17 cellular contexts compared by ENCODE assay signal in genomic region chr6:18254793-18255192, GRCh38. TPM values are rescaled to one million over a fixed set of nuclear protein-coding genes. Genes with fewer than 3 reads are reported as not detected.
DNase-seq lines count a peak whose midpoint lies in the region; ATAC-seq and TF ChIP-seq lines count a peak whose summit lies in the region.
"Had no signal": no experiment of that assay in that cellular context is flagged by ENCODE, and none has a peak within 500 bp of the region (broad histone marks: within the 10 kb centered on the region; RNA-seq: fewer than 3 reads in every experiment).

No MANE protein-coding gene starts in this region.

- no peaks in the 10 kb centered on the region for H3K9me3 ChIP-seq in A673 (ENCODE audit: low read depth, low read length, poor library complexity, severe bottlenecking)
- H3K9me3 ChIP-seq in HCT116 (ENCODE audit: control insufficient read depth in 1 of 2, insufficient read depth in 1 of 2, low read depth in 1 of 2, low read length in 2 of 2) = no peaks in the 10 kb centered on the region
- H3K9me3 ChIP-seq in SK-N-SH = no peaks in the 10 kb centered on the region
- no peaks in the 10 kb centered on the region for H3K9me3 ChIP-seq in endodermal cell (ENCODE audit: control insufficient read depth, low read length)
- H3K9me3 ChIP-seq: BLaER1 treated with 17β-estradiol and CSF1 and Interleukin-3, amounts not matched to agents 10 nM and 100 nM; SJCRH30 had no signal

- H3K36me3 Mint-ChIP-seq in endodermal cell (ENCODE audit: low read depth) = peaks cover 65% of the 10 kb centered on the region

- no peak for TF ChIP-seq POLR2A in HCT116 (IDR thresholded peaks at IDR 0.05; ENCODE audit: borderline replicate concordance, extremely low read depth, insufficient read depth, insufficient read length)

- WGBS in SK-N-SH (ENCODE audit: low lambda C conversion rate) = 82% methylated on average over 6 of the region's 6 CpGs
- 96 to 100% methylated on average over 4 to 6 of the region's 6 CpGs for WGBS in endodermal cell (ENCODE audit: insufficient coverage in 1 of 2, insufficient read length in 1 of 2), 2 experiments

- no peak for DNase-seq in A673 (ENCODE audit: low spot score)
- DNase-seq in HCT116 (ENCODE audit: low read depth, low spot score) = no peak
- DNase-seq in SK-N-SH = peak; percentile 29
- DNase-seq in endodermal cell = no peak
- DNase-seq in COLO668 (lab: John Stamatoyannopoulos, UW; ENCODE audit: unreplicated experiment) = no peak
- no peak for DNase-seq in NCI-H146 (lab: John Stamatoyannopoulos, UW)
- DNase-seq in glomerular visceral epithelial cell (ENCODE audit: extremely low spot score) = no peak
- DNase-seq: CD8-positive, alpha-beta memory T cell; Karpas-422; NCI-H1105; NCI-H1694 treated with DMSO at 0.1 percent for 48 hours; NCI-H2227 treated with DMSO at 0.1 percent for 48 hours; NCI-H510A treated with DMSO at 0.1 percent for 48 hours; NCI-H774; SJCRH30 had no signal

- BruUV-seq in A673 (replicated peaks; lab: Mats Ljungman, UMichigan) (TSS peak; percentile 5), HCT116 (replicated peaks; lab: Mats Ljungman, UMichigan) (TSS peak; percentile 14)

- no peak for TF ChIP-seq EP300 in SK-N-SH (IDR thresholded peaks at IDR 0.05; ENCODE audit: borderline replicate concordance in 1 of 2, low read depth in 1 of 2, low read length in 1 of 2)

- TF ChIP-seq CTCF in A673 (conservative IDR thresholded peaks at IDR 0.05; ENCODE audit: low read depth, low read length) (no peak), HCT116 (IDR thresholded peaks at IDR 0.05 in 2 of 3, conservative IDR thresholded peaks at IDR 0.05 in 1 of 3; ENCODE audit: borderline replicate concordance in 1 of 3, insufficient read depth in 1 of 3, low read depth in 2 of 3, low read length in 2 of 3) (no peak), SK-N-SH (IDR thresholded peaks at IDR 0.05) (no peak), endodermal cell (conservative IDR thresholded peaks at IDR 0.05) (no peak)

- peaks cover 2% of the 10 kb centered on the region for H3K4me1 Mint-ChIP-seq in endodermal cell

- H3K27me3 ChIP-seq in A673 (replicated peaks; ENCODE audit: insufficient read depth, low read depth, low read length, poor library complexity) = no peaks in the 10 kb centered on the region
- no peaks in the 10 kb centered on the region for H3K27me3 ChIP-seq in HCT116 (ENCODE audit: insufficient read depth, low read length)
- no peaks in the 10 kb centered on the region for H3K27me3 ChIP-seq in SK-N-SH (ENCODE audit: insufficient read depth)
- H3K27me3 ChIP-seq in endodermal cell (ENCODE audit: control insufficient read depth, insufficient read depth, low read length, poor library complexity, severe bottlenecking) = no peaks in the 10 kb centered on the region
- H3K27me3 ChIP-seq: BLaER1 treated with 17β-estradiol and CSF1 and Interleukin-3, amounts not matched to agents 10 nM and 100 nM; SJCRH30 had no signal

- peaks cover 86% of the 10 kb centered on the region for H3K36me3 ChIP-seq in A673 (ENCODE audit: insufficient read depth, low read length, poor library complexity, severe bottlenecking)
- H3K36me3 ChIP-seq in HCT116 (ENCODE audit: control insufficient read depth in 1 of 2, insufficient read depth in 2 of 2, low read length in 2 of 2) = peaks cover 49 to 62% of the 10 kb centered on the region in 2 experiments
- peaks cover 58 to 68% of the 10 kb centered on the region in 2 experiments for H3K36me3 ChIP-seq in SK-N-SH (replicated peaks in 1 of 2; ENCODE audit: control insufficient read depth in 1 of 2, insufficient read depth in 2 of 2, low read length in 1 of 2)
- peaks cover 84% of the 10 kb centered on the region for H3K36me3 ChIP-seq in endodermal cell (ENCODE audit: control insufficient read depth, insufficient read depth, low read length)

- RAD21 ChIA-PET in HCT116 (lab: Charles Lee; ENCODE audit: low non-redundant PET in 1 of 2, low total read pairs in 2 of 2, uncharacterized antibody in 2 of 2, unreplicated experiment in 2 of 2) = no interaction called here

- intact Hi-C loops in A673 (cut with micrococcal nuclease; ENCODE audit: unreplicated experiment) = no loop called here
- intact Hi-C loops in HCT116 (cut with micrococcal nuclease) = no loop called here

- no peaks in the 10 kb centered on the region for H3K9me3 Mint-ChIP-seq in endodermal cell
- H3K9me3 Mint-ChIP-seq: CD8-positive, alpha-beta memory T cell had no signal

- H3K27me3 Mint-ChIP-seq in endodermal cell (ENCODE audit: insufficient read depth) = no peaks in the 10 kb centered on the region
- H3K27me3 Mint-ChIP-seq: CD8-positive, alpha-beta memory T cell had no signal

- no peak overlapping the region for H3K4me3 ChIP-seq in A673 (ENCODE audit: low read depth, low read length, poor library complexity, severe bottlenecking)
- H3K4me3 ChIP-seq in HCT116 (replicated peaks in 1 of 2; ENCODE audit: low read depth in 1 of 2, low read length in 2 of 2) = no peak overlapping the region
- H3K4me3 ChIP-seq in SK-N-SH (ENCODE audit: low read depth in 2 of 2, low read length in 1 of 2) = no peak overlapping the region
- H3K4me3 ChIP-seq in endodermal cell (ENCODE audit: low read length) = no peak overlapping the region
- H3K4me3 ChIP-seq: BLaER1 treated with 17β-estradiol and CSF1 and Interleukin-3, amounts not matched to agents 10 nM and 100 nM; SJCRH30 had no signal

- H3K79me2 ChIP-seq in HCT116 (ENCODE audit: insufficient read depth, low read length) = peaks cover 100% of the 10 kb centered on the region
- H3K79me2 ChIP-seq in SK-N-SH (ENCODE audit: insufficient read depth) = peaks cover 100% of the 10 kb centered on the region

- no peak overlapping the region for H3K4me3 Mint-ChIP-seq in endodermal cell
- H3K4me3 Mint-ChIP-seq: CD8-positive, alpha-beta memory T cell had no signal

- H3K4me1 ChIP-seq in A673 (ENCODE audit: insufficient read depth, low read length, poor library complexity, severe bottlenecking) (peaks cover 21% of the 10 kb centered on the region), HCT116 (ENCODE audit: control insufficient read depth in 1 of 2, insufficient read depth in 2 of 2, low read length in 2 of 2) (peaks cover 0 to 4% of the 10 kb centered on the region in 2 experiments; a peak in 2 of 4 replicates), SK-N-SH (ENCODE audit: control insufficient read depth in 1 of 2, insufficient read depth in 2 of 2, low read depth in 1 of 2, low read length in 1 of 2) (peaks cover 2 to 5% of the 10 kb centered on the region in 2 experiments; a peak in 3 of 4 replicates), endodermal cell (ENCODE audit: control insufficient read depth, insufficient read depth, low read length) (no peaks in the 10 kb centered on the region)
- H3K4me1 ChIP-seq: SJCRH30 had no signal

- ATAC-seq in HCT116 (no peak), GM21390 (IDR thresholded peaks at IDR 0.05; ENCODE audit: unreplicated experiment) (no peak)

- H3K9ac ChIP-seq in HCT116 (ENCODE audit: low read length) (no peak overlapping the region), SK-N-SH (no peak overlapping the region), endodermal cell (ENCODE audit: extremely low read depth, low read length, poor library complexity, severe bottlenecking) (no peak overlapping the region)
- H3K9ac ChIP-seq: BLaER1 treated with 17β-estradiol and CSF1 and Interleukin-3, amounts not matched to agents 10 nM and 100 nM had no signal

- no peak overlapping the region for H2AFZ ChIP-seq in HCT116 (ENCODE audit: low read depth, low read length, poor library complexity, severe bottlenecking)
- H2AFZ ChIP-seq in SK-N-SH (ENCODE audit: low read depth) = no peak overlapping the region

- H3F3A ChIP-seq in SK-N-SH (replicated peaks; ENCODE audit: insufficient read depth) = peaks cover under 1% of the 10 kb centered on the region

- POLR2A ChIA-PET in A673 (lab: Charles Lee; ENCODE audit: low non-redundant PET) (no interaction called here), HCT116 (lab: Charles Lee) (no interaction called here), SK-N-SH (lab: Yijun Ruan, JAX) (no interaction called here)

- H3K4me2 ChIP-seq in HCT116 (ENCODE audit: low read length) (no peak overlapping the region), SK-N-SH (no peak overlapping the region)
- H3K4me2 ChIP-seq: BLaER1 treated with 17β-estradiol and CSF1 and Interleukin-3, amounts not matched to agents 10 nM and 100 nM had no signal

- H4K20me1 ChIP-seq in HCT116 (ENCODE audit: insufficient read depth) (peaks cover 30% of the 10 kb centered on the region), SK-N-SH (ENCODE audit: insufficient read depth) (peaks cover 23% of the 10 kb centered on the region)

- H3K27ac ChIP-seq in A673 (ENCODE audit: low read depth, low read length, poor library complexity, severe bottlenecking) = no peak overlapping the region
- no peak overlapping the region for H3K27ac ChIP-seq in HCT116 (ENCODE audit: low read depth, low read length)
- peak overlapping the region in 1 of 2 experiments; percentile 17; a peak in 2 of 4 replicates for H3K27ac ChIP-seq in SK-N-SH (ENCODE audit: low read depth in 2 of 2, low read length in 1 of 2)
- H3K27ac ChIP-seq in endodermal cell (ENCODE audit: low read depth, low read length) = no peak overlapping the region
- H3K27ac ChIP-seq: BLaER1 treated with 17β-estradiol and CSF1 and Interleukin-3, amounts not matched to agents 10 nM and 100 nM; SJCRH30 had no signal

- H3K27ac Mint-ChIP-seq in endodermal cell = peak overlapping the region; percentile 78

- TF ChIP-seq RAD21 in HCT116 (IDR thresholded peaks at IDR 0.05; ENCODE audit: low read depth) (no peak), SK-N-SH (IDR thresholded peaks at IDR 0.05; ENCODE audit: low read length) (no peak)

- CTCF ChIA-PET in A673 (lab: Charles Lee) = no interaction called here
- CTCF ChIA-PET in HCT116 (lab: Charles Lee) = no interaction called here
- CTCF ChIA-PET in SK-N-SH (lab: Yijun Ruan, JAX) = no interaction called here

- H3K9me2 ChIP-seq in HCT116 (ENCODE audit: insufficient read depth) (no peaks in the 10 kb centered on the region), SK-N-SH (no peaks in the 10 kb centered on the region)

TF ChIP-seq in HCT116, 20 proteins besides CTCF, POLR2A, EP300 and RAD21 (continues in another document):
- TF ChIP-seq SP1 (IDR thresholded peaks at IDR 0.05; ENCODE audit: low read depth) (no peak), EZH2 (IDR thresholded peaks at IDR 0.05) (no peak), SIN3A (IDR thresholded peaks at IDR 0.05; ENCODE audit: low read depth) (no peak), FOSL1 (IDR thresholded peaks at IDR 0.05; ENCODE audit: low read depth) (no peak)

TF ChIP-seq in SK-N-SH, 30 proteins besides CTCF, POLR2A, EP300 and RAD21 (continues in another document):
- TF ChIP-seq GATA2 (CRISPR knock-in tag; IDR thresholded peaks at IDR 0.05) = no peak
- TF ChIP-seq RXRA (IDR thresholded peaks at IDR 0.05; ENCODE audit: borderline replicate concordance, low read depth) = no peak
- no peak for TF ChIP-seq MXI1 (IDR thresholded peaks at IDR 0.05; ENCODE audit: low read depth, low read length)

RNA-seq across cellular contexts. Expression of gene DEK, which starts 9.5 kb away (rescaled TPM):
- total RNA-seq in A673 (2021) (224 and 234 TPM in 2 replicates), HCT116 (2021; ENCODE audit: unreplicated experiment) (108 TPM), endodermal cell (100 to 1,000 TPM; 139 to 171 TPM)
- 23.7 and 37.0 TPM in 2 replicates for polyA plus RNA-seq in HCT116 (2012)
- polyA plus RNA-seq in SK-N-SH (2012; rRNA removed) = 34.2 and 35.7 TPM in 2 replicates
- polyA plus RNA-seq in SK-N-SH (2012; cell fraction: cytosol; rRNA removed) = 49.1 and 63.6 TPM in 2 replicates
- 14.3 and 22.4 TPM in 2 replicates for polyA plus RNA-seq in SK-N-SH (2012; cell fraction: nucleus; rRNA removed)
- polyA plus RNA-seq in endodermal cell (2013, experiment 1 of 2) = 179 TPM
- 187 TPM for polyA plus RNA-seq in endodermal cell (2013, experiment 2 of 2)
